Comparison of ENCODE assay signal across 20 cellular contexts in the genomic region with DNA sequence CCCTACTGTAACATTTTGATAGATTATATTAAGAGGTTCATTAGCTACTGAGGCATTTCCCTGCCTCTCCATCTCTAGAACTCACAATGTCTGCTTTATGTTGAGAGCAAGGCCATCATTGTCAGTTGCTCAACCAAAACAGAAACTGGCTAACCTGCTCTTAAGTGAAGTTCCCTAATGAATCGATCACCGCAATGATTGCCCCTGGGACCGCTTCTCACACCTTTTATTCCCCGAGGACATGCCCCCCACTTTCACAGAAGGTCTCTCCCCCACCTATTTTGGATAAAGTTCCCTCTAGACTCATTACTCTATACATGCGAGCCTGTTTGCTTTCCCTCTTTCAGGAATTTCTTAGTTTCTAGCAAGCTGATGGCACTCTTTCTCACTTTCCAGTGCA.
"Had no signal": no experiment of that assay in that cellular context is flagged by ENCODE, and none has a peak within 500 bp of the region (broad histone marks: within the 10 kb centered on the region; RNA-seq: fewer than 3 reads in every experiment).

No MANE protein-coding gene starts in this region.

- H3K4me1 ChIP-seq: colonic mucosa, foreskin keratinocyte, gastroesophageal sphincter, heart left ventricle, left lung, lower lobe of right lung had no signal

- H3K4me3 ChIP-seq: colonic mucosa, gastroesophageal sphincter, heart left ventricle, hepatocyte, left lung, lower lobe of right lung, mucosa of descending colon had no signal

- H3K27ac Mint-ChIP-seq: dendritic cell treated with granulocyte-macrophage colony-stimulating factor and Interleukin-4, amounts not matched to agents 40 ng/mL and 50 ng/mL, for 4 days; effector memory CD8-positive, alpha-beta T cell; endodermal cell; mesothelial cell of epicardium had no signal

- H3K4me1 Mint-ChIP-seq: endodermal cell, mesothelial cell of epicardium, naive B cell had no signal

- H3K27me3 Mint-ChIP-seq: dendritic cell treated with granulocyte-macrophage colony-stimulating factor and Interleukin-4, amounts not matched to agents 40 ng/mL and 50 ng/mL, for 4 days had no signal

- H3K27me3 ChIP-seq: colonic mucosa, foreskin keratinocyte, gastroesophageal sphincter, heart left ventricle, hepatocyte, left lung had no signal

- H3K27ac ChIP-seq: colonic mucosa, epithelial cell of prostate, foreskin keratinocyte, gastroesophageal sphincter, heart left ventricle, hepatocyte, left lung, lower lobe of right lung had no signal

- H3K9me3 Mint-ChIP-seq: dendritic cell treated with granulocyte-macrophage colony-stimulating factor and Interleukin-4, amounts not matched to agents 40 ng/mL and 50 ng/mL, for 4 days; effector memory CD8-positive, alpha-beta T cell; endodermal cell; mesothelial cell of epicardium; naive B cell had no signal

- H3K4me3 Mint-ChIP-seq: dendritic cell treated with granulocyte-macrophage colony-stimulating factor and Interleukin-4, amounts not matched to agents 40 ng/mL and 50 ng/mL, for 4 days; effector memory CD8-positive, alpha-beta T cell; endodermal cell; mesothelial cell of epicardium had no signal

- H3K36me3 ChIP-seq: colonic mucosa, gastroesophageal sphincter, heart left ventricle, left lung, lower lobe of right lung had no signal

- DNase-seq: colonic mucosa; cortex of kidney; effector CD8-positive, alpha-beta T cell; effector memory CD8-positive, alpha-beta T cell; endodermal cell; erythroblast; foreskin keratinocyte; heart left ventricle; hypothalamus; left cardiac atrium; left lung; left ventricle myocardium superior; lower lobe of right lung; mucosa of descending colon; naive B cell had no signal

- H3K36me3 Mint-ChIP-seq: mesothelial cell of epicardium, naive B cell had no signal

- H3K9me3 ChIP-seq: colonic mucosa, gastroesophageal sphincter, heart left ventricle, left lung, lower lobe of right lung, mucosa of descending colon had no signal
